8 cellular contexts compared by ENCODE assay signal in genomic region chr9:41359116-41359515, GRCh38.
DNase-seq lines count a peak whose midpoint lies in the region; ATAC-seq, FAIRE-seq and TF ChIP-seq lines count a peak whose summit lies in the region.
"Not testable (repeated sequence)": the region's sequence is repeated elsewhere in the genome, so short reads cannot be mapped to it uniquely, and the experiment has no call there.

No MANE protein-coding gene starts in this region.

- DNase-seq in ELR (ENCODE audit: low read depth): peak; percentile 13
- peak; percentile 19 for DNase-seq in Jurkat, Clone E6-1 (ENCODE audit: low read depth, low spot score)
- not testable (repeated sequence) for DNase-seq in keratinocyte (ENCODE audit: low read depth, low spot score)
- DNase-seq in ovary: peak; percentile 17 to 69 (median 65)
- peak; percentile 32 to 69 for DNase-seq in tibial artery

- H3K9me1 ChIP-seq in keratinocyte (ENCODE audit: control insufficient read depth, extremely low read depth, insufficient read depth, low read length): not testable (repeated sequence)

- intact Hi-C loops in ovary (cut with DNase I); tibial artery (cut with DNase I; ENCODE audit: low total_unique reads): not testable (repeated sequence)

- peak overlapping the region; percentile 85 for H3K27ac Mint-ChIP-seq in activated T-helper 17 cell treated with anti-CD3 and anti-CD28 coated beads, Interleukin-2, amount 50 U/mL, for 72 hours

- H3K4me1 Mint-ChIP-seq in activated T-helper 17 cell treated with anti-CD3 and anti-CD28 coated beads, Interleukin-2, amount 50 U/mL, for 72 hours: not testable (repeated sequence)

- peak overlapping the region; percentile 66 for H3K4me3 ChIP-seq in Jurkat, Clone E6-1 (ENCODE audit: low read length)
- not testable (repeated sequence) for H3K4me3 ChIP-seq in endocrine pancreas (ENCODE audit: control insufficient read depth, insufficient read depth, low read length)
- H3K4me3 ChIP-seq in keratinocyte (ENCODE audit: control insufficient read depth in 2 of 3, extremely low read depth in 1 of 3, insufficient read depth in 2 of 3, low read depth in 1 of 3, low read length in 3 of 3): peak overlapping the region; percentile 55 to 69 (median 63)
- peak overlapping the region; percentile 69 for H3K4me3 ChIP-seq in ovary
- H3K4me3 ChIP-seq in tibial artery: peak overlapping the region; percentile 62 to 80

- not testable (repeated sequence) for H3K9me3 ChIP-seq in endocrine pancreas (ENCODE audit: control insufficient read depth, low read length); keratinocyte (ENCODE audit: control insufficient read depth, low read depth, low read length); ovary; tibial artery

- not testable (repeated sequence) for H3K27me3 Mint-ChIP-seq in activated T-helper 17 cell treated with anti-CD3 and anti-CD28 coated beads, Interleukin-2, amount 50 U/mL, for 72 hours

- H3K4me3 Mint-ChIP-seq in activated T-helper 17 cell treated with anti-CD3 and anti-CD28 coated beads, Interleukin-2, amount 50 U/mL, for 72 hours: peak overlapping the region; percentile 86

- not testable (repeated sequence) for H3K36me3 ChIP-seq in endocrine pancreas (ENCODE audit: control insufficient read depth, insufficient read depth, low read length); keratinocyte (ENCODE audit: control insufficient read depth in 2 of 2, extremely low read depth in 1 of 2, insufficient read depth in 2 of 2, low read length in 2 of 2); ovary; tibial artery

- H3K4me1 ChIP-seq in endocrine pancreas (ENCODE audit: control insufficient read depth, insufficient read depth, low read length); keratinocyte (ENCODE audit: control insufficient read depth, extremely low read depth, insufficient read depth, low read length); ovary (ENCODE audit: insufficient read depth); tibial artery: not testable (repeated sequence)

- H3K27ac ChIP-seq in keratinocyte (ENCODE audit: control insufficient read depth, insufficient read depth, low read length) (peak overlapping the region; percentile 40), ovary (peak overlapping the region; percentile 66 to 88), tibial artery (peak overlapping the region; percentile 84 to 90)

- H3K27me3 ChIP-seq in endocrine pancreas (ENCODE audit: control insufficient read depth, insufficient read depth, low read length); keratinocyte (ENCODE audit: control insufficient read depth, extremely low read depth, insufficient read depth, low read length); ovary; tibial artery: not testable (repeated sequence)

- not testable (repeated sequence) for ATAC-seq in activated T-helper 17 cell treated with anti-CD3 and anti-CD28 coated beads, Interleukin-2, amount 50 U/mL, for 72 hours (replicated peaks)

- dilution Hi-C loops in keratinocyte (cut with MboI; ENCODE audit: extremely low pct_ligation_motif_present, low sequenced_read_pairs): not testable (repeated sequence)

- H2AFZ ChIP-seq in keratinocyte (ENCODE audit: control insufficient read depth, low read length): peak overlapping the region; percentile 80

- FAIRE-seq in keratinocyte (lab: Jason Lieb, UNC): not testable (repeated sequence)

- 0 out of 2 replicates have a peak, but pooled peaks have one; percentile 43 for TF ChIP-seq POLR2A in Raji (IDR thresholded peaks at IDR 0.05; ENCODE audit: insufficient read depth, low read depth, low read length)
- not testable (repeated sequence) for TF ChIP-seq POLR2A in ovary (IDR thresholded peaks at IDR 0.05)

- 0 to 1% (median 0%) methylated on average over 14 to 21 of the region's 27 CpGs for WGBS in ovary, 3 donors

- not testable (repeated sequence) for H4K20me1 ChIP-seq in keratinocyte (ENCODE audit: control insufficient read depth, extremely low read depth, insufficient read depth, low read length)

- H3K9me3 Mint-ChIP-seq in activated T-helper 17 cell treated with anti-CD3 and anti-CD28 coated beads, Interleukin-2, amount 50 U/mL, for 72 hours: not testable (repeated sequence)

- H3K9ac ChIP-seq in endocrine pancreas (ENCODE audit: control insufficient read depth, insufficient read depth, low read length): peak overlapping the region; percentile 77
- H3K9ac ChIP-seq in keratinocyte (ENCODE audit: control insufficient read depth, extremely low read depth, insufficient read depth, low read length): peak overlapping the region; percentile 63

- not testable (repeated sequence) for H3K36me3 Mint-ChIP-seq in activated T-helper 17 cell treated with anti-CD3 and anti-CD28 coated beads, Interleukin-2, amount 50 U/mL, for 72 hours (ENCODE audit: low read depth)

- not testable (repeated sequence) for TF ChIP-seq CTCF in keratinocyte (optimal IDR thresholded peaks at IDR 0.05 in 1 of 3, IDR thresholded peaks at IDR 0.05 in 1 of 3, conservative IDR thresholded peaks at IDR 0.05 in 1 of 3; ENCODE audit: extremely low read depth in 1 of 3, insufficient read depth in 2 of 3, low read length in 3 of 3); ovary (IDR thresholded peaks at IDR 0.05); tibial artery (IDR thresholded peaks at IDR 0.05)

- H3K4me2 ChIP-seq in keratinocyte (ENCODE audit: control insufficient read depth, extremely low read depth, insufficient read depth, low read depth, low read length): peak overlapping the region; percentile 48

- not testable (repeated sequence) for H3K79me2 ChIP-seq in keratinocyte (ENCODE audit: control insufficient read depth, insufficient read depth, low read length)

- not testable (repeated sequence) for TF ChIP-seq EP300 in ovary (IDR thresholded peaks at IDR 0.05)
